In genomic region chr17:10772425-10773380, GRCh38 we compare ENCODE assay signal across 8 cellular contexts. TPM values are rescaled to one million over a fixed set of nuclear protein-coding genes. Genes with fewer than 3 reads are reported as not detected.
DNase-seq lines count a peak whose midpoint lies in the region; ATAC-seq and TF ChIP-seq lines count a peak whose summit lies in the region.

No MANE protein-coding gene starts in this region.

- TF ChIP-seq CTCF in GM12872 (IDR thresholded peaks at IDR 0.05; ENCODE audit: insufficient read depth, low read depth, low read length) (peak; percentile 91), left lung (IDR thresholded peaks at IDR 0.05) (peak; percentile 58 to 72), thyroid gland (IDR thresholded peaks at IDR 0.05) (peak in 4 of 6 experiments; percentile 36 to 60 (median 55))

- H3K4me1 ChIP-seq in left lung, result no peaks in the 10 kb centered on the region
- peaks cover 0 to 20% of the 10 kb centered on the region in 2 donors for H3K4me1 ChIP-seq in thyroid gland

- no peak for TF ChIP-seq POLR2A in thyroid gland (IDR thresholded peaks at IDR 0.05)

- H3K36me3 ChIP-seq in left lung, result no peaks in the 10 kb centered on the region
- H3K36me3 ChIP-seq in thyroid gland, result no peaks in the 10 kb centered on the region

- H3K4me3 ChIP-seq in left lung (no peak overlapping the region), thyroid gland (replicated peaks in 1 of 3) (no peak overlapping the region)

- 40 to 46% methylated on average over 9 of the region's 9 CpGs for WGBS in thyroid gland, 2 donors

- H3K27ac ChIP-seq in left lung (no peak overlapping the region), thyroid gland (peak overlapping the region in 1 of 3 donors; percentile 1)

- H3K27me3 ChIP-seq in left lung (no peaks in the 10 kb centered on the region), thyroid gland (no peaks in the 10 kb centered on the region)

- peak; percentile 76 for DNase-seq in NCI-H2227 (lab: John Stamatoyannopoulos, UW; ENCODE audit: unreplicated experiment)
- peak; percentile 72 to 79 for DNase-seq in activated T-cell treated with anti-CD3 and anti-CD28 coated beads, Interleukin-2, amount 50 U/mL, for 48 hours
- DNase-seq in left lung, result no peak
- peak; percentile 43 to 52 for DNase-seq in thyroid gland
- no peak for DNase-seq in mesenteric fat pad (ENCODE audit: low spot score)

- ATAC-seq in left lung (peak; percentile 50), GM19467 (IDR thresholded peaks at IDR 0.05; ENCODE audit: unreplicated experiment) (no peak), GM21825 (IDR thresholded peaks at IDR 0.05; ENCODE audit: unreplicated experiment) (no peak)

- H3K9me3 ChIP-seq in left lung (peaks cover 0 to 8% of the 10 kb centered on the region in 2 donors), thyroid gland (no peaks in the 10 kb centered on the region)

- intact Hi-C loops in left lung (cut with DNase I) (no loop called here), thyroid gland (cut with DNase I) (no loop called here)

RNA-seq across cellular contexts. Expression of gene TMEM238L, which starts 31.2 kb away (rescaled TPM):
- total RNA-seq in left lung, result not detected
- not detected for total RNA-seq in thyroid gland
- total RNA-seq in mesenteric fat pad, result not detected

RNA-seq across cellular contexts. Expression of gene TMEM220, which starts 42.9 kb away (rescaled TPM):
- 1 to 10 TPM; 6.9 to 7.6 TPM for total RNA-seq in left lung
- 10 to 100 TPM; 13.1 to 17.6 (median 15.5) TPM for total RNA-seq in thyroid gland
- 20.8 TPM for total RNA-seq in mesenteric fat pad

Comparison
In these comparisons a context has a peak if more than half of its experiments do, and no peak if none do; other contexts are left out.
1. DNase-seq: peak in NCI-H2227 (single experiment), activated T-cell treated with anti-CD3 and anti-CD28 coated beads, Interleukin-2, amount 50 U/mL, for 48 hours (2 of 2) and thyroid gland (2 of 2); none in left lung (0 of 2) and mesenteric fat pad (single experiment).
2. Peak in every context shown above with its lines, with median percentiles within 50 percentile points of each other: CTCF ChIP-seq.